8 cellular contexts compared by ENCODE assay signal in genomic region chr2:61469424-61470121, GRCh38. TPM values are rescaled to one million over a fixed set of nuclear protein-coding genes. Genes with fewer than 3 reads are reported as not detected.
A peak's percentile ranks its signal among the peaks of the same experiment; 100 is the strongest.
DNase-seq lines count a peak whose midpoint lies in the region; ATAC-seq and TF ChIP-seq lines count a peak whose summit lies in the region.

No MANE protein-coding gene starts in this region.

- ATAC-seq in heart left ventricle (no peak), Right ventricle myocardium inferior (no peak)
- ATAC-seq in activated T-helper 17 cell treated with anti-CD3 and anti-CD28 coated beads, Interleukin-2, amount 50 U/mL, for 72 hours (replicated peaks): no peak
- no peak for ATAC-seq in stimulated activated naive CD8-positive, alpha-beta T cell treated with anti-CD3 and anti-CD28 coated beads, Interleukin-15, amount 100 ng/mL, for 72 hours

- peaks cover 47% of the 10 kb centered on the region for H3K36me3 Mint-ChIP-seq in activated T-helper 17 cell treated with anti-CD3 and anti-CD28 coated beads, Interleukin-2, amount 50 U/mL, for 72 hours (ENCODE audit: low read depth)

- TF ChIP-seq CTCF in heart left ventricle (IDR thresholded peaks at IDR 0.05): no peak

- WGBS in heart left ventricle, 4 donors: 6 to 10% (median 9%) methylated on average over 8 of the region's 8 CpGs

- peak overlapping the region; percentile 95 to 100 (median 98) for H3K27ac ChIP-seq in heart left ventricle
- H3K27ac ChIP-seq in iPS-18a (ENCODE audit: low read length): peak overlapping the region; percentile 85

- H3K4me3 Mint-ChIP-seq in activated T-helper 17 cell treated with anti-CD3 and anti-CD28 coated beads, Interleukin-2, amount 50 U/mL, for 72 hours: peak overlapping the region; percentile 96
- peak overlapping the region; percentile 91 to 95 for H3K4me3 Mint-ChIP-seq in stimulated activated naive CD8-positive, alpha-beta T cell treated with anti-CD3 and anti-CD28 coated beads, Interleukin-15, amount 100 ng/mL, for 72 hours

- no peak for DNase-seq in heart left ventricle
- DNase-seq in Right ventricle myocardium inferior (ENCODE audit: missing footprints): no peak
- DNase-seq in stimulated activated naive CD8-positive, alpha-beta T cell treated with anti-CD3 and anti-CD28 coated beads, Interleukin-15, amount 100 ng/mL, for 72 hours: no peak
- DNase-seq in central memory CD4-positive, alpha-beta T cell: no peak
- DNase-seq in stimulated activated CD4-positive, alpha-beta T cell treated with anti-CD3 and anti-CD28 coated beads, Interleukin-2, amount 100 ng/mL, for 48 hours: no peak
- no peak for DNase-seq in stimulated activated CD4-positive, alpha-beta T cell treated with anti-CD3 and anti-CD28 coated beads, Interleukin-15, amount 100 ng/mL, for 24 hours

- peak overlapping the region; percentile 68 to 99 (median 90) for H3K4me3 ChIP-seq in heart left ventricle
- peak overlapping the region; percentile 96 for H3K4me3 ChIP-seq in iPS-18a (ENCODE audit: low read length)

- no peaks in the 10 kb centered on the region for H3K9me3 Mint-ChIP-seq in activated T-helper 17 cell treated with anti-CD3 and anti-CD28 coated beads, Interleukin-2, amount 50 U/mL, for 72 hours
- no peaks in the 10 kb centered on the region for H3K9me3 Mint-ChIP-seq in stimulated activated naive CD8-positive, alpha-beta T cell treated with anti-CD3 and anti-CD28 coated beads, Interleukin-15, amount 100 ng/mL, for 72 hours

- H3K36me3 ChIP-seq in heart left ventricle (peaks cover 0 to 14% (median 5%) of the 10 kb centered on the region in 9 donors), iPS-18a (ENCODE audit: control insufficient read depth, low read depth, low read length) (peaks cover 9% of the 10 kb centered on the region)

- H3K27me3 ChIP-seq in heart left ventricle (no peaks in the 10 kb centered on the region), iPS-18a (ENCODE audit: control insufficient read depth, insufficient read depth, low read length) (no peaks in the 10 kb centered on the region)

- H3K9me3 ChIP-seq in heart left ventricle (no peaks in the 10 kb centered on the region), iPS-18a (ENCODE audit: control insufficient read depth, low read depth, low read length) (no peaks in the 10 kb centered on the region)

- H3K4me1 ChIP-seq in heart left ventricle (peaks cover 2 to 52% (median 31%) of the 10 kb centered on the region in 12 donors), iPS-18a (ENCODE audit: control insufficient read depth, low read depth, low read length) (peaks cover 17% of the 10 kb centered on the region)

- H3K4me1 Mint-ChIP-seq in activated T-helper 17 cell treated with anti-CD3 and anti-CD28 coated beads, Interleukin-2, amount 50 U/mL, for 72 hours: peaks cover 14% of the 10 kb centered on the region
- H3K4me1 Mint-ChIP-seq in stimulated activated naive CD8-positive, alpha-beta T cell treated with anti-CD3 and anti-CD28 coated beads, Interleukin-15, amount 100 ng/mL, for 72 hours: peaks cover 38% of the 10 kb centered on the region

- H3K27me3 Mint-ChIP-seq in activated T-helper 17 cell treated with anti-CD3 and anti-CD28 coated beads, Interleukin-2, amount 50 U/mL, for 72 hours: no peaks in the 10 kb centered on the region
- no peaks in the 10 kb centered on the region for H3K27me3 Mint-ChIP-seq in stimulated activated naive CD8-positive, alpha-beta T cell treated with anti-CD3 and anti-CD28 coated beads, Interleukin-15, amount 100 ng/mL, for 72 hours

- TF ChIP-seq POLR2A in heart left ventricle (IDR thresholded peaks at IDR 0.05): no peak

- H3K9ac ChIP-seq in iPS-18a (ENCODE audit: low read length): peak overlapping the region; percentile 94

- intact Hi-C loops in heart left ventricle (cut with DNase I): loop anchor here in 6 of 10 donors (2.0 to 10.0 kb wide), 9 partner anchors 47 to 293 kb away; partner anchors contain the start of gene XPO1 (in 1 of the 6)
- intact Hi-C loops in Right ventricle myocardium inferior (cut with DNase I): loop anchor here (5.0 kb wide), 2 partner anchors 112 to 223 kb away; no protein-coding TSS in a partner anchor

- H3K27ac Mint-ChIP-seq in activated T-helper 17 cell treated with anti-CD3 and anti-CD28 coated beads, Interleukin-2, amount 50 U/mL, for 72 hours: peak overlapping the region; percentile 96
- peak overlapping the region; percentile 98 to 99 for H3K27ac Mint-ChIP-seq in stimulated activated naive CD8-positive, alpha-beta T cell treated with anti-CD3 and anti-CD28 coated beads, Interleukin-15, amount 100 ng/mL, for 72 hours

RNA-seq across cellular contexts. Expression of gene USP34, which starts 1.3 kb away (rescaled TPM):
- total RNA-seq in heart left ventricle: 10 to 100 TPM; 48.5 to 82.8 (median 61.9) TPM
- 10 to 100 TPM; 33.3 to 46.2 TPM for polyA plus RNA-seq in heart left ventricle
- total RNA-seq in Right ventricle myocardium inferior: 45.7 TPM
- 100 to 1,000 TPM in 1 of 2 donors, 10 to 100 TPM in 1; 98.5 to 121 TPM for total RNA-seq in activated T-helper 17 cell treated with anti-CD3 and anti-CD28 coated beads, Interleukin-2, amount 50 U/mL, for 72 hours
